ENCODE assay signal across 9 cellular contexts in genomic region chr4:122783301-122784215, GRCh38. TPM values are rescaled to one million over a fixed set of nuclear protein-coding genes. Genes with fewer than 3 reads are reported as not detected.
A peak's percentile ranks its signal among the peaks of the same experiment; 100 is the strongest.
DNase-seq lines count a peak whose midpoint lies in the region; ATAC-seq, FAIRE-seq and TF ChIP-seq lines count a peak whose summit lies in the region.
"Had no signal": no experiment of that assay in that cellular context is flagged by ENCODE, and none has a peak within 500 bp of the region (broad histone marks: within the 10 kb centered on the region; RNA-seq: fewer than 3 reads in every experiment).

No MANE protein-coding gene starts in this region.

- intact Hi-C loops in dorsolateral prefrontal cortex (cut with DNase I) = no loop called here

- H3K9ac ChIP-seq in OCI-LY3 (ENCODE audit: low read length) = no peak overlapping the region

- TF ChIP-seq CTCF in AG09309 (IDR thresholded peaks at IDR 0.05; ENCODE audit: control insufficient read depth, insufficient read depth, low read depth, low read length, missing control alignments) (no peak), OCI-LY3 (IDR thresholded peaks at IDR 0.05; ENCODE audit: low read depth, low read length) (no peak), epithelial cell of esophagus (IDR thresholded peaks at IDR 0.05; ENCODE audit: insufficient read depth, low read depth, low read length, missing control alignments) (no peak), dorsolateral prefrontal cortex (IDR thresholded peaks at IDR 0.05 in 54 of 56, conservative IDR thresholded peaks at IDR 0.05 in 2 of 56; ENCODE audit: low read depth in 1 of 56, partially characterized antibody in 56 of 56) (no peak)

- no peaks in the 10 kb centered on the region for H3K27me3 ChIP-seq in OCI-LY3 (ENCODE audit: low read depth, low read length)
- peaks cover 0 to 3% (median 0%) of the 10 kb centered on the region in 45 donors for H3K27me3 ChIP-seq in dorsolateral prefrontal cortex

- H3K27ac ChIP-seq in OCI-LY3 (ENCODE audit: low read length) = no peak overlapping the region
- peak overlapping the region; percentile 89 for H3K27ac ChIP-seq in mesodermal cell (ENCODE audit: low read depth, low read length, severe bottlenecking)
- H3K27ac ChIP-seq in dorsolateral prefrontal cortex = no peak overlapping the region

- DNase-seq in AG09309 (ENCODE audit: low read depth) (peak; percentile 90), epithelial cell of esophagus (ENCODE audit: low read depth) (peak; percentile 85), dorsolateral prefrontal cortex (no peak), frontal cortex (ENCODE audit: low spot score in 2 of 2) (no peak)
- no peak for DNase-seq in stimulated activated CD4-positive, alpha-beta T cell treated with anti-CD3 and anti-CD28 coated beads, Interleukin-15, amount 100 ng/mL, for 24 hours
- DNase-seq: NCI-H1436 treated with DMSO at 0.1 percent for 48 hours had no signal

- H4K20me1 ChIP-seq in OCI-LY3 (ENCODE audit: insufficient read depth, low read length) = no peaks in the 10 kb centered on the region

- H3K79me2 ChIP-seq in OCI-LY3 (ENCODE audit: low read length) = no peaks in the 10 kb centered on the region

- no peak overlapping the region for H3K4me2 ChIP-seq in OCI-LY3 (ENCODE audit: low read length)

- H3K4me1 ChIP-seq in OCI-LY3 (ENCODE audit: low read length) = peaks cover 21% of the 10 kb centered on the region
- H3K4me1 ChIP-seq in mesodermal cell (ENCODE audit: control insufficient read depth, insufficient read depth, low read length, poor library complexity, severe bottlenecking) = peaks cover 11% of the 10 kb centered on the region

- ATAC-seq in activated CD4-positive, CD25-positive, alpha-beta regulatory T cell treated with anti-CD3 and anti-CD28 coated beads, Interleukin-2, amount 50 U/mL, for 24 hours = no peak

- H2AFZ ChIP-seq in OCI-LY3 (ENCODE audit: low read depth, low read length) = peak overlapping the region; percentile 33; the same call in 1 of the 2 replicates

- no peak for FAIRE-seq in frontal cortex (lab: Jason Lieb, UNC)

- H3K9me3 ChIP-seq in OCI-LY3 (ENCODE audit: insufficient read depth, low read length) (no peaks in the 10 kb centered on the region), mesodermal cell (ENCODE audit: control insufficient read depth, low read length) (peaks cover 9% of the 10 kb centered on the region)

- H3K4me3 ChIP-seq in AG09309 (ENCODE audit: control insufficient read depth, low read depth, low read length) = no peak overlapping the region
- H3K4me3 ChIP-seq in OCI-LY3 (ENCODE audit: low read length) = no peak overlapping the region
- no peak overlapping the region for H3K4me3 ChIP-seq in epithelial cell of esophagus (ENCODE audit: low read length)
- H3K4me3 ChIP-seq in mesodermal cell (ENCODE audit: extremely low read depth, insufficient read depth, low read length, poor library complexity, severe bottlenecking) = no peak overlapping the region
- peak overlapping the region in 1 of 59 donors; percentile 1 for H3K4me3 ChIP-seq in dorsolateral prefrontal cortex

- WGBS in mesodermal cell (ENCODE audit: insufficient coverage in 2 of 2), 2 experiments = 19 to 32% methylated on average over 3 to 5 of the region's 6 CpGs

- H3K36me3 ChIP-seq in OCI-LY3 (replicated peaks; ENCODE audit: low read depth, low read length) (no peaks in the 10 kb centered on the region), mesodermal cell (ENCODE audit: control insufficient read depth, insufficient read depth, low read length) (no peaks in the 10 kb centered on the region)

RNA-seq across cellular contexts. Expression of gene FGF2, which starts 43.1 kb away (rescaled TPM):
- polyA plus RNA-seq in mesodermal cell (2013, experiment 1 of 2) = 8.5 TPM
- 7.0 TPM for polyA plus RNA-seq in mesodermal cell (2013, experiment 2 of 2)
- total RNA-seq in dorsolateral prefrontal cortex (10 to 100 TPM; 14.4 to 85.8 (median 31.7) TPM), frontal cortex (12.2 TPM)

RNA-seq across cellular contexts. Expression of gene BBS12, which starts 51.1 kb away (rescaled TPM):
- polyA plus RNA-seq in mesodermal cell (2013, experiment 1 of 2) = 6.5 TPM
- 7.5 TPM for polyA plus RNA-seq in mesodermal cell (2013, experiment 2 of 2)
- 10 to 100 TPM in 2 of 120 experiments, 1 to 10 TPM in 118; 2.7 to 12.5 (median 6.3) TPM for total RNA-seq in dorsolateral prefrontal cortex
- 16.3 TPM for total RNA-seq in frontal cortex

Comparison
In these comparisons a context has a peak if more than half of its experiments do, and no peak if none do; other contexts are left out.
1. DNase-seq: peak in AG09309 (single experiment) and epithelial cell of esophagus (single experiment); none in dorsolateral prefrontal cortex (0 of 10), stimulated activated CD4-positive, alpha-beta T cell treated with anti-CD3 and anti-CD28 coated beads, Interleukin-15, amount 100 ng/mL, for 24 hours (single experiment) and frontal cortex (0 of 2).